Comparison of ENCODE assay signal across 24 cellular contexts in genomic region chr2:83221258-83221657, GRCh38.
DNase-seq lines count a peak whose midpoint lies in the region; ATAC-seq, FAIRE-seq and TF ChIP-seq lines count a peak whose summit lies in the region.
"Had no signal": no experiment of that assay in that cellular context is flagged by ENCODE, and none has a peak within 500 bp of the region (broad histone marks: within the 10 kb centered on the region; RNA-seq: fewer than 3 reads in every experiment).

No MANE protein-coding gene starts in this region.

- no peak for FAIRE-seq in pancreas (lab: Jason Lieb, UNC)
- FAIRE-seq: endometrium had no signal

- no peaks in the 10 kb centered on the region for H3K9me3 ChIP-seq in left lung
- H3K9me3 ChIP-seq in pancreas = no peaks in the 10 kb centered on the region
- H3K9me3 ChIP-seq: adrenal gland, MG63, psoas muscle had no signal

- DNase-seq in AG10803 (ENCODE audit: low read depth) (peak; percentile 24), HT1080 (ENCODE audit: low read depth) (peak; percentile 31), amniotic epithelial cell (ENCODE audit: low read depth) (peak; percentile 40), fibroblast of villous mesenchyme (ENCODE audit: low read depth) (peak; percentile 3), erythroblast (lab: John Stamatoyannopoulos, UW) (no peak), left lung (no peak), pancreas (no peak), posterior cingulate gyrus (no peak)
- DNase-seq: ACHN; activated CD4-positive, alpha-beta memory T cell treated with anti-CD3 and anti-CD28 coated beads for 36 hours; adrenal gland; CD4-positive, alpha-beta T cell; DMS 273 treated with DMSO at 0.1 percent for 48 hours; GDM1; immature natural killer cell; MG63; NCI-H187; NCI-H69; psoas muscle; Right ventricle myocardium superior; stimulated activated CD4-positive, alpha-beta T cell treated with anti-CD3 and anti-CD28 coated beads, Interleukin-2, amount 100 ng/mL, for 24 hours had no signal

- TF ChIP-seq POLR2A in erythroblast (IDR thresholded peaks at IDR 0.05; ENCODE audit: low read length) = no peak

- H3K27me3 ChIP-seq in left lung (no peaks in the 10 kb centered on the region), pancreas (no peaks in the 10 kb centered on the region)
- H3K27me3 ChIP-seq: adrenal gland, MG63 had no signal

- intact Hi-C loops in left lung (cut with DNase I) (no loop called here), pancreas (cut with DNase I) (no loop called here), posterior cingulate gyrus (cut with DNase I) (no loop called here)

- no peak for ATAC-seq in left lung
- ATAC-seq in pancreas = no peak
- ATAC-seq: psoas muscle; stimulated activated effector memory CD8-positive, alpha-beta T cell treated with anti-CD3 and anti-CD28 coated beads, Interleukin-12 subunit alpha, Interleukin-12 subunit beta, amount 100 ng/mL, for 72 hours had no signal

- no peak overlapping the region for H3K27ac ChIP-seq in left lung
- H3K27ac ChIP-seq in pancreas = no peak overlapping the region
- H3K27ac ChIP-seq: adrenal gland, psoas muscle, skin epidermis had no signal

- H3K4me1 ChIP-seq in left lung = no peaks in the 10 kb centered on the region
- no peaks in the 10 kb centered on the region for H3K4me1 ChIP-seq in pancreas
- H3K4me1 ChIP-seq: adrenal gland, psoas muscle had no signal

- TF ChIP-seq CTCF in AG10803 (conservative IDR thresholded peaks at IDR 0.05; ENCODE audit: low read length) = no peak
- no peak for TF ChIP-seq CTCF in fibroblast of villous mesenchyme (IDR thresholded peaks at IDR 0.05; ENCODE audit: insufficient read depth, low read depth, low read length)
- TF ChIP-seq CTCF in left lung (IDR thresholded peaks at IDR 0.05) = no peak
- no peak for TF ChIP-seq CTCF in pancreas (IDR thresholded peaks at IDR 0.05)

- WGBS in pancreas, 2 donors = 38 to 41% methylated on average over 4 of the region's 4 CpGs

- no peak overlapping the region for H3K4me3 ChIP-seq in AG10803 (ENCODE audit: low read length)
- no peak overlapping the region for H3K4me3 ChIP-seq in fibroblast of villous mesenchyme (ENCODE audit: low read depth, low read length)
- H3K4me3 ChIP-seq in left lung = no peak overlapping the region
- H3K4me3 ChIP-seq in pancreas = no peak overlapping the region
- H3K4me3 ChIP-seq: adrenal gland, MG63, psoas muscle, skin epidermis had no signal

- H3K36me3 ChIP-seq in left lung = no peaks in the 10 kb centered on the region
- H3K36me3 ChIP-seq in pancreas = no peaks in the 10 kb centered on the region
- H3K36me3 ChIP-seq: adrenal gland, MG63 had no signal

Comparison
In these comparisons a context has a peak if more than half of its experiments do, and no peak if none do; other contexts are left out.
1. DNase-seq: peak in AG10803 (single experiment), HT1080 (single experiment), amniotic epithelial cell (single experiment) and fibroblast of villous mesenchyme (single experiment); none in erythroblast (0 of 2), left lung (0 of 2), pancreas (0 of 6) and posterior cingulate gyrus (0 of 10).